In the genomic region with DNA sequence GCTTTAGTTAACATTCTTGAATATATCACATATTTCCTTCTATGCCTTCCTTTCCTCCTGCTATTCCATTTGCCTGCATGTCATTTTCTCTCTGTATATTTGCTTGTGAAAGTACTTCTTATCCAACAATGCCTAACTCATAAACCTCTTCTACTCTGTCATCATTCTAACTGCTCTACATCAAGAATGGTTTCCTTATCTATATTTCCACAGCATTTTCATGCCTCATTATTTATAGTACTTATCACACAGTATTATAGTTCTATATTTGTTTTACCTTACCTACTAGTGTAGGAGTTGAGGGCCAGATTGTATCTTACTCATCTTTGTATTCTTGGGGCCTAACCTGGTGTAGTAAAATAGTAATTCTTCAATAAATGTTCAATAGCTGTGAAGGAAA, we compare ENCODE assay signal across 26 cellular contexts.
"Had no signal": no experiment of that assay in that cellular context is flagged by ENCODE, and none has a peak within 500 bp of the region (broad histone marks: within the 10 kb centered on the region; RNA-seq: fewer than 3 reads in every experiment).

No MANE protein-coding gene starts in this region.

- H3K9me3 ChIP-seq: heart right ventricle, lower lobe of right lung, pancreas, prostate gland, right lobe of liver, stomach, testis, thyroid gland, transverse colon, upper lobe of right lung had no signal

- H2AFZ ChIP-seq: hepatocyte had no signal

- H3K27ac Mint-ChIP-seq: nephron; stimulated activated naive B cell treated with anti-CD40 and anti-IgM and Interleukin-4, amounts not matched to agents 10 μg/mL and 1 μg/mL and 100 μg/mL, for 72 hours had no signal

- H3K4me3 Mint-ChIP-seq: naive thymus-derived CD8-positive, alpha-beta T cell; nephron; neural crest cell; stimulated activated naive B cell treated with anti-CD40 and anti-IgM and Interleukin-4, amounts not matched to agents 10 μg/mL and 1 μg/mL and 100 μg/mL, for 72 hours had no signal

- H3K9me3 Mint-ChIP-seq: naive thymus-derived CD8-positive, alpha-beta T cell; nephron; neural crest cell; stimulated activated naive B cell treated with anti-CD40 and anti-IgM and Interleukin-4, amounts not matched to agents 10 μg/mL and 1 μg/mL and 100 μg/mL, for 72 hours had no signal

- H3K27me3 ChIP-seq: heart right ventricle, hepatocyte, pancreas, right lobe of liver, stomach, testis, thyroid gland, transverse colon, upper lobe of right lung had no signal

- H3K4me1 ChIP-seq: pancreas, right lobe of liver, testis, upper lobe of right lung had no signal

- H3K27ac ChIP-seq: heart right ventricle, hepatocyte, lower lobe of right lung, pancreas, prostate gland, right lobe of liver, stomach, testis, thyroid gland, transverse colon, upper lobe of right lung had no signal

- FAIRE-seq: pancreas, urothelium cell line had no signal

- H3K4me1 Mint-ChIP-seq: nephron had no signal

- H3K4me3 ChIP-seq: heart right ventricle, hepatocyte, lower lobe of right lung, pancreas, prostate gland, right lobe of liver, stomach, testis, thyroid gland, transverse colon, upper lobe of right lung had no signal

- H3K27me3 Mint-ChIP-seq: naive thymus-derived CD8-positive, alpha-beta T cell; stimulated activated naive B cell treated with anti-CD40 and anti-IgM and Interleukin-4, amounts not matched to agents 10 μg/mL and 1 μg/mL and 100 μg/mL, for 72 hours had no signal

- DNase-seq: heart right ventricle; islet precursor cell; lower lobe of right lung; mammary epithelial cell; mesenchymal stem cell; naive thymus-derived CD8-positive, alpha-beta T cell; nucleus accumbens; pancreas; posterior cingulate gyrus; right lobe of liver; stimulated activated CD4-positive, alpha-beta T cell treated with anti-CD3 and anti-CD28 coated beads, Interleukin-12 subunit alpha, Interleukin-12 subunit beta, amount 100 ng/mL, for 4 hours; stimulated activated CD4-positive, alpha-beta T cell treated with anti-CD3 and anti-CD28 coated beads, Interleukin-15, amount 100 ng/mL, for 24 hours; stimulated activated CD4-positive, alpha-beta T cell treated with anti-CD3 and anti-CD28 coated beads, Interleukin-2, amount 100 ng/mL, for 24 hours; stimulated activated CD4-positive, alpha-beta T cell treated with anti-CD3 and anti-CD28 coated beads, Interleukin-4, amount 100 ng/mL, for 1 hour; stimulated activated naive B cell treated with anti-CD40 and anti-IgM and Interleukin-4, amounts not matched to agents 10 μg/mL and 1 μg/mL and 100 μg/mL, for 72 hours; stimulated activated naive CD8-positive, alpha-beta T cell treated with anti-CD3 and anti-CD28 coated beads, Interleukin-15, Interleukin-2, amounts not matched to agents 100 U/mL and 50 U/mL, for 24 hours; stomach; testis; thyroid gland; transverse colon; upper lobe of right lung had no signal

- ATAC-seq: heart right ventricle; lower lobe of right lung; naive thymus-derived CD8-positive, alpha-beta T cell; pancreas; right lobe of liver; stimulated activated naive B cell treated with anti-CD40 and anti-IgM and Interleukin-4, amounts not matched to agents 10 μg/mL and 1 μg/mL and 100 μg/mL, for 72 hours; stimulated activated naive CD8-positive, alpha-beta T cell treated with anti-CD3 and anti-CD28 coated beads, Interleukin-15, Interleukin-2, amounts not matched to agents 100 U/mL and 50 U/mL, for 24 hours; upper lobe of right lung had no signal

- H3K36me3 ChIP-seq: pancreas, prostate gland, right lobe of liver, thyroid gland had no signal

- H3K4me2 ChIP-seq: hepatocyte had no signal
